In genomic region chr19:49665301-49666119, GRCh38 we compare ENCODE assay signal across 8 cellular contexts. TPM values are rescaled to one million over a fixed set of nuclear protein-coding genes. Genes with fewer than 3 reads are reported as not detected.
DNase-seq lines count a peak whose midpoint lies in the region; ATAC-seq and TF ChIP-seq lines count a peak whose summit lies in the region.

A gene with protein sequence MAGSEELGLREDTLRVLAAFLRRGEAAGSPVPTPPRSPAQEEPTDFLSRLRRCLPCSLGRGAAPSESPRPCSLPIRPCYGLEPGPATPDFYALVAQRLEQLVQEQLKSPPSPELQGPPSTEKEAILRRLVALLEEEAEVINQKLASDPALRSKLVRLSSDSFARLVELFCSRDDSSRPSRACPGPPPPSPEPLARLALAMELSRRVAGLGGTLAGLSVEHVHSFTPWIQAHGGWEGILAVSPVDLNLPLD (plus strand): TSS chr19:49665933. CDS start chr19:49666693, 760 bp downstream.
Gene IRF3, minus strand, starts transcription at chr19:49665857. Its CDS starts 1,019 bp downstream, at chr19:49664838.

- peaks cover 20% of the 10 kb centered on the region for H3K27me3 Mint-ChIP-seq in GM23338 (ENCODE audit: insufficient read depth, low read depth, poor library complexity)
- no peaks in the 10 kb centered on the region for H3K27me3 Mint-ChIP-seq in activated T-helper 2 cell treated with anti-CD3 and anti-CD28 coated beads, Interferon-gamma antibody, Interleukin-2, Interleukin-4, amounts not matched to agents 10 μg/mL and 5 μg/mL and 100 μg/mL, durations not matched to agents 14 hours and 24 hours and 36 hours (ENCODE audit: low read depth)
- H3K27me3 Mint-ChIP-seq in naive thymus-derived CD8-positive, alpha-beta T cell, result no peaks in the 10 kb centered on the region
- H3K27me3 Mint-ChIP-seq in stimulated activated naive B cell treated with anti-CD40 and anti-IgM and Interleukin-4, amounts not matched to agents 10 μg/mL and 1 μg/mL and 100 μg/mL, for 72 hours, result no peaks in the 10 kb centered on the region

- peak within 1 kb of the TSS; percentile 99 for H3K4me2 ChIP-seq in GM23338
- peak within 1 kb of the TSS; percentile 99 for H3K4me2 ChIP-seq in fibroblast of lung (ENCODE audit: extremely low read depth, insufficient read depth, low read length)

- H3K27me3 ChIP-seq in GM23338 (ENCODE audit: insufficient read depth), result no peaks in the 10 kb centered on the region
- no peaks in the 10 kb centered on the region for H3K27me3 ChIP-seq in fibroblast of lung (ENCODE audit: control insufficient read depth, insufficient read depth, low read length)

- H4K20me1 ChIP-seq in GM23338 (replicated peaks; ENCODE audit: insufficient read depth), result peaks cover 28% of the 10 kb centered on the region
- no peaks in the 10 kb centered on the region for H4K20me1 ChIP-seq in fibroblast of lung (ENCODE audit: control insufficient read depth, extremely low read depth, insufficient read depth, low read length)

- POLR2A ChIA-PET in naive thymus-derived CD8-positive, alpha-beta T cell (lab: Charles Lee), result interaction anchor here (0.6 to 5.6 kb wide), 14 partner anchors 10 to 672 kb away, joined by 3 to 98 read pairs (median 8); partner anchors contain the start of genes AKT1S1, CD37, GYS1 and NOSIP

- no peaks in the 10 kb centered on the region for H3K9me2 ChIP-seq in GM23338 (ENCODE audit: insufficient read depth)

- peak; percentile 66 for TF ChIP-seq POLR2A in Raji (IDR thresholded peaks at IDR 0.05; ENCODE audit: insufficient read depth, low read depth, low read length)

- H3K4me1 Mint-ChIP-seq in GM23338, result peaks cover 17% of the 10 kb centered on the region
- peaks cover 20% of the 10 kb centered on the region for H3K4me1 Mint-ChIP-seq in activated T-helper 2 cell treated with anti-CD3 and anti-CD28 coated beads, Interferon-gamma antibody, Interleukin-2, Interleukin-4, amounts not matched to agents 10 μg/mL and 5 μg/mL and 100 μg/mL, durations not matched to agents 14 hours and 24 hours and 36 hours (ENCODE audit: low read depth)
- peaks cover 23 to 53% (median 42%) of the 10 kb centered on the region in 4 donors for H3K4me1 Mint-ChIP-seq in naive thymus-derived CD8-positive, alpha-beta T cell
- H3K4me1 Mint-ChIP-seq in stimulated activated naive B cell treated with anti-CD40 and anti-IgM and Interleukin-4, amounts not matched to agents 10 μg/mL and 1 μg/mL and 100 μg/mL, for 72 hours, result peaks cover 27 to 54% of the 10 kb centered on the region in 2 donors

- intact Hi-C loops in activated T-helper 2 cell treated with anti-CD3 and anti-CD28 coated beads, Interferon-gamma antibody, Interleukin-2, Interleukin-4, amounts not matched to agents 10 μg/mL and 5 μg/mL and 100 μg/mL, durations not matched to agents 14 hours and 24 hours and 36 hours (cut with micrococcal nuclease), result loop anchor here (1.0 to 10.0 kb wide), 2 partner anchors 11 to 149 kb away; partner anchors contain the start of genes FUZ and MED25

- H3K36me3 Mint-ChIP-seq in GM23338 (ENCODE audit: low read depth), result peaks cover 51% of the 10 kb centered on the region
- peaks cover 31% of the 10 kb centered on the region for H3K36me3 Mint-ChIP-seq in activated T-helper 2 cell treated with anti-CD3 and anti-CD28 coated beads, Interferon-gamma antibody, Interleukin-2, Interleukin-4, amounts not matched to agents 10 μg/mL and 5 μg/mL and 100 μg/mL, durations not matched to agents 14 hours and 24 hours and 36 hours (ENCODE audit: low read depth)
- peaks cover 0 to 20% (median 8%) of the 10 kb centered on the region in 3 donors for H3K36me3 Mint-ChIP-seq in naive thymus-derived CD8-positive, alpha-beta T cell
- peaks cover 27 to 48% of the 10 kb centered on the region in 2 donors for H3K36me3 Mint-ChIP-seq in stimulated activated naive B cell treated with anti-CD40 and anti-IgM and Interleukin-4, amounts not matched to agents 10 μg/mL and 1 μg/mL and 100 μg/mL, for 72 hours

- peaks cover 36% of the 10 kb centered on the region for H3K79me2 ChIP-seq in GM23338 (replicated peaks; ENCODE audit: insufficient read depth)
- H3K79me2 ChIP-seq in fibroblast of lung (ENCODE audit: control insufficient read depth, insufficient read depth, low read length), result peaks cover 16% of the 10 kb centered on the region

- H3K4me3 ChIP-seq in GM23338 (peak within 1 kb of the TSS; percentile 70), fibroblast of lung (replicated peaks in 1 of 4; ENCODE audit: control extremely low read depth in 1 of 4, insufficient read depth in 1 of 4, low read depth in 3 of 4, low read length in 4 of 4) (peak within 1 kb of the TSS; percentile 77 to 99 (median 90))

- TF ChIP-seq CTCF in GM23338 (conservative IDR thresholded peaks at IDR 0.05; ENCODE audit: low read depth in 2 of 2), result no peak
- no peak for TF ChIP-seq CTCF in fibroblast of lung (conservative IDR thresholded peaks at IDR 0.05 in 1 of 2, IDR thresholded peaks at IDR 0.05 in 1 of 2; ENCODE audit: low read depth in 1 of 2, low read length in 2 of 2)

- ATAC-seq in GM23338, result peak; percentile 69
- peak; percentile 81 to 86 for ATAC-seq in naive thymus-derived CD8-positive, alpha-beta T cell
- ATAC-seq in stimulated activated naive B cell treated with anti-CD40 and anti-IgM and Interleukin-4, amounts not matched to agents 10 μg/mL and 1 μg/mL and 100 μg/mL, for 72 hours (replicated peaks), result peak; percentile 90 to 94

- H2AFZ ChIP-seq in GM23338 (peak within 1 kb of the TSS; percentile 53; the same call in 1 of the 2 replicates), fibroblast of lung (ENCODE audit: low read length) (peak within 1 kb of the TSS; percentile 86)

- no peaks in the 10 kb centered on the region for H3K9me3 ChIP-seq in fibroblast of lung (ENCODE audit: control insufficient read depth, insufficient read depth, low read depth, low read length)

- peak within 1 kb of the TSS; percentile 77 for H3K9ac ChIP-seq in fibroblast of lung (ENCODE audit: insufficient read depth, low read length)

- peaks cover 2% of the 10 kb centered on the region for H3K9me3 Mint-ChIP-seq in GM23338
- no peaks in the 10 kb centered on the region for H3K9me3 Mint-ChIP-seq in activated T-helper 2 cell treated with anti-CD3 and anti-CD28 coated beads, Interferon-gamma antibody, Interleukin-2, Interleukin-4, amounts not matched to agents 10 μg/mL and 5 μg/mL and 100 μg/mL, durations not matched to agents 14 hours and 24 hours and 36 hours
- no peaks in the 10 kb centered on the region for H3K9me3 Mint-ChIP-seq in naive thymus-derived CD8-positive, alpha-beta T cell
- no peaks in the 10 kb centered on the region for H3K9me3 Mint-ChIP-seq in stimulated activated naive B cell treated with anti-CD40 and anti-IgM and Interleukin-4, amounts not matched to agents 10 μg/mL and 1 μg/mL and 100 μg/mL, for 72 hours

- DNase-seq in Daoy (ENCODE audit: low read depth) (peak; percentile 98), GM23338 (ENCODE audit: low spot score) (peak; percentile 98), LHCN-M2 (ENCODE audit: low read depth) (peak; percentile 94), fibroblast of lung (ENCODE audit: low read depth in 2 of 2) (peak; percentile 90 to 96)
- peak; percentile 98 for DNase-seq in activated T-helper 2 cell treated with anti-CD3 and anti-CD28 coated beads, Interferon-gamma antibody, Interleukin-2, Interleukin-4, amounts not matched to agents 10 μg/mL and 5 μg/mL and 100 μg/mL, durations not matched to agents 14 hours and 24 hours and 36 hours (ENCODE audit: low spot score)
- peak; percentile 99 to 100 (median 99) for DNase-seq in naive thymus-derived CD8-positive, alpha-beta T cell
- peak; percentile 97 for DNase-seq in stimulated activated naive B cell treated with anti-CD40 and anti-IgM and Interleukin-4, amounts not matched to agents 10 μg/mL and 1 μg/mL and 100 μg/mL, for 72 hours

- peak within 1 kb of the TSS; percentile 95 for H3K27ac Mint-ChIP-seq in GM23338
- H3K27ac Mint-ChIP-seq in activated T-helper 2 cell treated with anti-CD3 and anti-CD28 coated beads, Interferon-gamma antibody, Interleukin-2, Interleukin-4, amounts not matched to agents 10 μg/mL and 5 μg/mL and 100 μg/mL, durations not matched to agents 14 hours and 24 hours and 36 hours, result peak within 1 kb of the TSS; percentile 87
- peak within 1 kb of the TSS; percentile 94 to 100 (median 98) for H3K27ac Mint-ChIP-seq in naive thymus-derived CD8-positive, alpha-beta T cell
- peak within 1 kb of the TSS; percentile 93 for H3K27ac Mint-ChIP-seq in stimulated activated naive B cell treated with anti-CD40 and anti-IgM and Interleukin-4, amounts not matched to agents 10 μg/mL and 1 μg/mL and 100 μg/mL, for 72 hours

- H3K4me1 ChIP-seq in GM23338 (ENCODE audit: insufficient read depth) (peaks cover 9% of the 10 kb centered on the region), fibroblast of lung (ENCODE audit: control insufficient read depth, extremely low read depth, insufficient read depth, low read length) (peaks cover 5% of the 10 kb centered on the region)

- H3F3A ChIP-seq in GM23338 (replicated peaks; ENCODE audit: low read depth), result peaks cover 33% of the 10 kb centered on the region

- peak within 1 kb of the TSS; percentile 98 for H3K4me3 Mint-ChIP-seq in GM23338
- H3K4me3 Mint-ChIP-seq in activated T-helper 2 cell treated with anti-CD3 and anti-CD28 coated beads, Interferon-gamma antibody, Interleukin-2, Interleukin-4, amounts not matched to agents 10 μg/mL and 5 μg/mL and 100 μg/mL, durations not matched to agents 14 hours and 24 hours and 36 hours (ENCODE audit: low read depth), result peak within 1 kb of the TSS; percentile 95
- H3K4me3 Mint-ChIP-seq in naive thymus-derived CD8-positive, alpha-beta T cell, result peak within 1 kb of the TSS; percentile 96 to 100 (median 99)
- H3K4me3 Mint-ChIP-seq in stimulated activated naive B cell treated with anti-CD40 and anti-IgM and Interleukin-4, amounts not matched to agents 10 μg/mL and 1 μg/mL and 100 μg/mL, for 72 hours, result peak within 1 kb of the TSS; percentile 97

- H3K36me3 ChIP-seq in GM23338 (ENCODE audit: insufficient read depth) (peaks cover 24% of the 10 kb centered on the region), fibroblast of lung (ENCODE audit: control insufficient read depth, insufficient read depth, low read length) (peaks cover 10% of the 10 kb centered on the region)

- H3K27ac ChIP-seq in GM23338 (ENCODE audit: low read depth), result peak within 1 kb of the TSS; percentile 96
- peak within 1 kb of the TSS; percentile 89 for H3K27ac ChIP-seq in fibroblast of lung (ENCODE audit: insufficient read depth, low read length)

RNA-seq across cellular contexts. Expression of the first gene that starts in this region (rescaled TPM):
- 15.5 and 18.1 TPM in 2 replicates for total RNA-seq in Daoy (2014; rRNA removed; shearing (Covaris generic))
- total RNA-seq in GM23338 (2014; rRNA removed; shearing (Covaris generic)), result 30.6 and 61.3 TPM in 2 replicates
- polyA plus RNA-seq in GM23338 (2016; fragmentation: Nextera tagmentation; extraction: Ambion mirVana) (102 and 114 TPM in 2 replicates), fibroblast of lung (5.0 and 9.8 TPM in 2 replicates)
- total RNA-seq in LHCN-M2 (2014; rRNA removed) (25.6 and 25.7 TPM in 2 replicates), fibroblast of lung (2.6 and 4.8 TPM in 2 replicates)
- polyA plus RNA-seq in LHCN-M2 (2012), result 49.4 TPM
- total RNA-seq in activated T-helper 2 cell treated with anti-CD3 and anti-CD28 coated beads, Interferon-gamma antibody, Interleukin-2, Interleukin-4, amounts not matched to agents 10 μg/mL and 5 μg/mL and 100 μg/mL, durations not matched to agents 14 hours and 24 hours and 36 hours, result 66.2 and 72.7 TPM in 2 replicates
- 16.4 and 30.3 TPM in 2 replicates for polyA plus RNA-seq in fibroblast of lung (2012)
- polyA minus RNA-seq in fibroblast of lung (ENCODE audit: low replicate concordance), result 8.0 and 10.2 TPM in 2 replicates
- total RNA-seq in naive thymus-derived CD8-positive, alpha-beta T cell, result 10 to 100 TPM; 22.5 to 24.0 TPM
- polyA plus RNA-seq in naive thymus-derived CD8-positive, alpha-beta T cell, result 10 to 100 TPM; 19.3 to 20.6 (median 19.6) TPM

RNA-seq across cellular contexts. Expression of gene IRF3, which starts in this region (rescaled TPM):
- total RNA-seq in Daoy (2014; rRNA removed; shearing (Covaris generic)), result 88.0 and 110 TPM in 2 replicates
- 89.3 and 164 TPM in 2 replicates for total RNA-seq in GM23338 (2014; rRNA removed; shearing (Covaris generic))
- polyA plus RNA-seq in GM23338 (2016; fragmentation: Nextera tagmentation; extraction: Ambion mirVana) (57.4 and 72.4 TPM in 2 replicates), fibroblast of lung (22.0 TPM in 2 replicates)
- total RNA-seq in LHCN-M2 (2014; rRNA removed) (55.0 and 62.7 TPM in 2 replicates), fibroblast of lung (55.2 and 61.1 TPM in 2 replicates)
- polyA plus RNA-seq in LHCN-M2 (2012), result 81.7 TPM
- 135 and 147 TPM in 2 replicates for total RNA-seq in activated T-helper 2 cell treated with anti-CD3 and anti-CD28 coated beads, Interferon-gamma antibody, Interleukin-2, Interleukin-4, amounts not matched to agents 10 μg/mL and 5 μg/mL and 100 μg/mL, durations not matched to agents 14 hours and 24 hours and 36 hours
- polyA plus RNA-seq in fibroblast of lung (2012), result 51.0 and 63.9 TPM in 2 replicates
- polyA minus RNA-seq in fibroblast of lung (ENCODE audit: low replicate concordance), result 93.7 and 106 TPM in 2 replicates
- total RNA-seq in naive thymus-derived CD8-positive, alpha-beta T cell, result 100 to 1,000 TPM; 279 to 303 TPM
- polyA plus RNA-seq in naive thymus-derived CD8-positive, alpha-beta T cell, result 10 to 100 TPM; 54.6 to 76.1 (median 65.1) TPM

Comparison
In these comparisons a context has a peak if more than half of its experiments do, and no peak if none do; other contexts are left out.
1. Peak in every context shown above with its lines: DNase-seq, ATAC-seq, H3K4me3 ChIP-seq and H3K27ac ChIP-seq.